Comparison of ENCODE assay signal across 9 cellular contexts in the genomic region with DNA sequence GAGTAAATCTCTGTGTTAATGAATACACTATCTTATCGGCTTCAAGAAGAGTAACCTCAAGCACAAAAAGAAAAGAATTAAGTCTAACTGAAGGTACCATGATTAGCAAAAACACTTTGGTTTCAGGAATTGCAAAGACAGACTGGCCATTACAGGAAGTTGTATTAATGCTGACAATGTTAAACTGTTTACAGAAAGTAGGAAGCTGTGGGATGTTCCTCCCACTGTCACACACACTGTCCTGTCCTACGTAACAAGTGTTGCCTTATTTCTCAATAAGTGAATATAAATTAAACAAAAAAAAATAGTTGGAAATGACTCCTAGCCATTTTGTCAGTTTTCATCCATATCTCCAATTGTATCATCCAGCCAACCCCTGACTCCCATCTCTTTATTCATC. TPM values are rescaled to one million over a fixed set of nuclear protein-coding genes. Genes with fewer than 3 reads are reported as not detected.
A peak's percentile ranks its signal among the peaks of the same experiment; 100 is the strongest.
DNase-seq lines count a peak whose midpoint lies in the region; ATAC-seq and TF ChIP-seq lines count a peak whose summit lies in the region.
"Had no signal": no experiment of that assay in that cellular context is flagged by ENCODE, and none has a peak within 500 bp of the region (broad histone marks: within the 10 kb centered on the region; RNA-seq: fewer than 3 reads in every experiment).

No MANE protein-coding gene starts in this region.

- H3K36me3 ChIP-seq in SU-DHL-6 (ENCODE audit: low read length) (peaks cover 54% of the 10 kb centered on the region), spleen (peaks cover 3 to 89% (median 36%) of the 10 kb centered on the region in 6 donors)

- H3K4me1 ChIP-seq in right cardiac atrium (ENCODE audit: control insufficient read depth, insufficient read depth, low read length) (peaks cover 12% of the 10 kb centered on the region), spleen (peaks cover 75 to 100% (median 96%) of the 10 kb centered on the region in 6 donors)

- H3K9ac ChIP-seq in SU-DHL-6 (ENCODE audit: low read length), result peak overlapping the region; percentile 16; the same call in 1 of the 2 replicates

- H3K9me2 ChIP-seq in SU-DHL-6 (replicated peaks; ENCODE audit: insufficient read depth, low read length), result no peaks in the 10 kb centered on the region

- intact Hi-C loops in right cardiac atrium (cut with DNase I), result no loop called here
- intact Hi-C loops in spleen (cut with DNase I; ENCODE audit: low total_unique reads), result no loop called here

- peaks cover 58 to 64% (median 58%) of the 10 kb centered on the region in 3 donors for H3K4me1 Mint-ChIP-seq in IgD-negative memory B cell

- no peaks in the 10 kb centered on the region for H3K9me3 Mint-ChIP-seq in IgD-negative memory B cell

- no peak for TF ChIP-seq CTCF in SU-DHL-6 (IDR thresholded peaks at IDR 0.05; ENCODE audit: insufficient read depth, low read length, poor library complexity, severe bottlenecking)
- TF ChIP-seq CTCF in spleen (IDR thresholded peaks at IDR 0.05 in 8 of 11, conservative IDR thresholded peaks at IDR 0.05 in 3 of 11), result no peak

- peaks cover 11% of the 10 kb centered on the region for H3K36me3 Mint-ChIP-seq in IgD-negative memory B cell

- no peak for TF ChIP-seq POLR2A in spleen (IDR thresholded peaks at IDR 0.05)

- H3K4me3 ChIP-seq in SU-DHL-6 (ENCODE audit: insufficient read depth, low read length, poor library complexity, severe bottlenecking) (peak overlapping the region; percentile 20), right cardiac atrium (ENCODE audit: low read length) (no peak overlapping the region), spleen (peak overlapping the region in 1 of 8 donors; percentile 54)

- H3K4me3 Mint-ChIP-seq in IgD-negative memory B cell, result peak overlapping the region in 3 of 4 donors; percentile 5 to 63 (median 49)

- DNase-seq in right cardiac atrium (no peak), spleen (no peak), hepatic stellate cell (ENCODE audit: low spot score) (no peak)
- no peak for DNase-seq in activated effector memory CD4-positive, alpha-beta T cell treated with anti-CD3 and anti-CD28 coated beads, Interleukin-2, amount 50 U/mL, for 16 hours
- DNase-seq: H7 had no signal

- H3K27ac Mint-ChIP-seq in IgD-negative memory B cell, result peak overlapping the region in 2 of 3 donors; percentile 26 to 43

- peaks cover 91% of the 10 kb centered on the region for H3F3A ChIP-seq in SU-DHL-6 (ENCODE audit: insufficient read depth)

- H3K27me3 Mint-ChIP-seq in IgD-negative memory B cell, result no peaks in the 10 kb centered on the region

- H2AFZ ChIP-seq in SU-DHL-6 (ENCODE audit: low read depth, low read length, severe bottlenecking), result no peak overlapping the region

- peaks cover 100% of the 10 kb centered on the region for H3K79me2 ChIP-seq in SU-DHL-6 (ENCODE audit: insufficient read depth, low read length)

- H3K27me3 ChIP-seq in SU-DHL-6 (ENCODE audit: low read length), result no peaks in the 10 kb centered on the region
- no peaks in the 10 kb centered on the region for H3K27me3 ChIP-seq in right cardiac atrium (ENCODE audit: control insufficient read depth, insufficient read depth)
- H3K27me3 ChIP-seq in spleen (replicated peaks in 1 of 7), result no peaks in the 10 kb centered on the region

- peak overlapping the region; percentile 92 for H3K27ac ChIP-seq in SU-DHL-6 (ENCODE audit: low read depth, low read length)
- H3K27ac ChIP-seq in right cardiac atrium (ENCODE audit: low read length), result no peak overlapping the region
- peak overlapping the region; percentile 22 to 100 (median 87) for H3K27ac ChIP-seq in spleen

- peak overlapping the region; percentile 92 for H3K4me2 ChIP-seq in SU-DHL-6 (ENCODE audit: low read depth, low read length, poor library complexity, severe bottlenecking)

- H3K9me3 ChIP-seq in SU-DHL-6 (ENCODE audit: insufficient read depth, low read length) (no peaks in the 10 kb centered on the region), right cardiac atrium (ENCODE audit: control insufficient read depth, low read length) (no peaks in the 10 kb centered on the region), spleen (no peaks in the 10 kb centered on the region)

- H4K20me1 ChIP-seq in SU-DHL-6 (ENCODE audit: low read depth, low read length), result peaks cover 35% of the 10 kb centered on the region

- ATAC-seq in right cardiac atrium (peak; percentile 44 to 52), GM18870 (IDR thresholded peaks at IDR 0.05; ENCODE audit: unreplicated experiment) (no peak), GM21515 (IDR thresholded peaks at IDR 0.05; ENCODE audit: unreplicated experiment) (no peak)

- 49% methylated on average over 2 of the region's 2 CpGs for WGBS in right cardiac atrium
- WGBS in spleen, 5 donors, result 31 to 54% (median 34%) methylated on average over 2 of the region's 2 CpGs

RNA-seq across cellular contexts. Expression of a gene that starts 8.6 kb away (rescaled TPM):
- polyA plus RNA-seq in IgD-negative memory B cell, result 37.3 TPM
- total RNA-seq in right cardiac atrium, result 10 to 100 TPM; 25.4 to 30.1 (median 27.2) TPM
- polyA plus RNA-seq in right cardiac atrium, result 11.7 TPM
- total RNA-seq in spleen, result 100 to 1,000 TPM in 3 of 7 donors, 10 to 100 TPM in 4; 69.5 to 125 (median 84.5) TPM
- polyA plus RNA-seq in spleen, result 10 to 100 TPM; 20.5 to 37.5 (median 25.4) TPM

Comparison
In these comparisons a context has a peak if more than half of its experiments do, and no peak if none do; other contexts are left out.
1. ATAC-seq: peak in right cardiac atrium (2 of 2); none in GM18870 (single experiment) and GM21515 (single experiment).